In the genomic region with DNA sequence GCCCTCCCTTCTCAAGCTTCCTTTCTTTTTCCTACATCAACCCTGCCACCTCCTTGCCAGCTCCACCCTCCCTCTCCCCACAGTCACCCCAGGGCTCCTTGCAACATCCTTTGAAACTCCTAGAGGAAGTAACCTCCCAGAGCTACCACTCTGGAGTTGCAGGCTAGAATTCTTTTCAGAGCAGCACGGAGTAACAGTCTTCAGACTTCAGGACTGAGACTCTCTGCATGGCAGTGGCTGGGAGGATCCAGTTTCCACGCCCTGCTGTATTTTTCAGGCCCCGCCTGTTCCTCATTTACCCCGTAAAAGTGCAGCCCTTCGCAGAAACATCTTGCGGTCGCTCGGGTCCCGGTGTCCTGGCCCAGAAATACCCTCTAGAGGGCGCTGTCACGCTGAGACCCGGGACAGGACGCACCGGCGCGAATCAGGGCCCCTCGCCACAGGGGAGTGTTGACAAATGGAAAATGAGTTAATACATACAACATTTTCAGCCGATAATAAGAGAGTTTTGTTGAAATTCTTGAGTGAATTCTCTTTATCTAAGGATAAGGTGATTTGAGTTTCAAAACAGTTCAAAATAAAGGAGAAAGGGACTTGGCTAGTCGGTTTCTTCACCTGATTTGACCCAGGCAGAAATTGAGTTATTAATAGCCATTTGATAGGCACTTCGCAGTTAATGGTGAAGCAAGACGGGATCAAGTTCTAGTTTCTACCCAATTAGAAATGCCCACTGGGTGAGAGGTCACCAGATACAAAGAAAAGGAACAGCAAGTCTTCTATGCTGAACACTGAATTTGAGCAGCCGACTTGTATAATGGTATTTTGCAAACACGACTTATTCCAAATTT, we compare ENCODE assay signal across 8 cellular contexts. TPM values are rescaled to one million over a fixed set of nuclear protein-coding genes. Genes with fewer than 3 reads are reported as not detected.
DNase-seq lines count a peak whose midpoint lies in the region; ATAC-seq and TF ChIP-seq lines count a peak whose summit lies in the region.

No MANE protein-coding gene starts in this region.

- H3K4me1 ChIP-seq in Caco-2 (0 out of 2 replicates have a peak, but pooled peaks cover 4% of the 10 kb centered on the region), SJSA1 (replicated peaks) (peaks cover 9% of the 10 kb centered on the region), osteoblast (ENCODE audit: insufficient read depth, low read length) (peaks cover 9% of the 10 kb centered on the region), suprapubic skin (peaks cover 21% of the 10 kb centered on the region)

- H3K27me3 Mint-ChIP-seq in Caco-2 (ENCODE audit: insufficient read depth, unreplicated experiment): peaks cover 6% of the 10 kb centered on the region

- intact Hi-C loops in Caco-2 (cut with micrococcal nuclease; ENCODE audit: unreplicated experiment): loop anchor here (1.0 kb wide), 1 partner anchor 91 kb away; no protein-coding TSS in a partner anchor

- POLR2A ChIA-PET in Caco-2 (lab: Charles Lee): no interaction called here

- CTCF ChIA-PET in Caco-2 (lab: Charles Lee): interaction anchor here (0.6 to 0.7 kb wide), 3 partner anchors 91 to 555 kb away, joined by 3 to 4 read pairs (median 4); a partner anchor contains a TSS

- no peaks in the 10 kb centered on the region for H3K79me2 ChIP-seq in osteoblast (ENCODE audit: insufficient read depth, low read length)

- H3K9me3 ChIP-seq in Caco-2 (no peaks in the 10 kb centered on the region), SJSA1 (replicated peaks) (no peaks in the 10 kb centered on the region), osteoblast (ENCODE audit: low read depth, low read length) (no peaks in the 10 kb centered on the region), suprapubic skin (no peaks in the 10 kb centered on the region)

- H3K36me3 ChIP-seq in Caco-2 (ENCODE audit: control insufficient read depth, insufficient read depth, low read length) (no peaks in the 10 kb centered on the region), SJSA1 (no peaks in the 10 kb centered on the region), osteoblast (ENCODE audit: insufficient read depth, low read length) (no peaks in the 10 kb centered on the region), suprapubic skin (no peaks in the 10 kb centered on the region)

- 9% methylated on average over 22 of the region's 23 CpGs for WGBS in suprapubic skin

- DNase-seq in Caco-2 (peak; percentile 56 to 68), HuH-7.5 (ENCODE audit: low spot score) (peak; percentile 85), SJSA1 (ENCODE audit: low read depth in 1 of 2, low spot score in 2 of 2) (peak; percentile 76 to 86), foreskin melanocyte (peak; percentile 67), osteoblast (ENCODE audit: insufficient read length, low spot score, missing footprints) (peak; percentile 91), suprapubic skin (ENCODE audit: low spot score in 2 of 2) (peak; percentile 88 to 89)
- peak; percentile 70 for DNase-seq in activated gamma-delta T cell treated with anti-CD3 and anti-CD28 coated beads, Interleukin-2, amount 50 U/mL, for 16 hours (ENCODE audit: low read depth)

- H4K20me1 ChIP-seq in osteoblast (ENCODE audit: insufficient read depth, low read length): no peaks in the 10 kb centered on the region

- BruUV-seq in Caco-2 (replicated peaks; lab: Mats Ljungman, UMichigan): no TSS peak

- H3K27me3 ChIP-seq in Caco-2 (replicated peaks; ENCODE audit: control insufficient read depth, insufficient read depth, low read length): no peaks in the 10 kb centered on the region
- H3K27me3 ChIP-seq in SJSA1 (replicated peaks): 0 out of 2 replicates have a peak, but pooled peaks cover 6% of the 10 kb centered on the region
- peaks cover 20% of the 10 kb centered on the region for H3K27me3 ChIP-seq in osteoblast (ENCODE audit: insufficient read depth, low read length)
- peaks cover 6% of the 10 kb centered on the region for H3K27me3 ChIP-seq in suprapubic skin

- H3K4me3 Mint-ChIP-seq in Caco-2 (ENCODE audit: unreplicated experiment): peak overlapping the region; percentile 32

- H3K4me2 ChIP-seq in osteoblast (ENCODE audit: insufficient read depth, low read length): peak overlapping the region; percentile 80

- H3K4me3 ChIP-seq in Caco-2 (ENCODE audit: low read depth, low read length) (no peak overlapping the region), SJSA1 (no peak overlapping the region), osteoblast (ENCODE audit: insufficient read depth, low read length) (peak overlapping the region; percentile 63), suprapubic skin (peak overlapping the region; percentile 27)

- no peaks in the 10 kb centered on the region for H3K36me3 Mint-ChIP-seq in Caco-2 (ENCODE audit: insufficient read depth, unreplicated experiment)

- no peak for TF ChIP-seq EP300 in suprapubic skin (IDR thresholded peaks at IDR 0.05)

- TF ChIP-seq CTCF in Caco-2 (IDR thresholded peaks at IDR 0.05; ENCODE audit: insufficient read depth in 1 of 2, low read depth in 1 of 2, low read length in 1 of 2, severe bottlenecking in 1 of 2, unreplicated experiment in 1 of 2) (peak; percentile 62 to 74), osteoblast (IDR thresholded peaks at IDR 0.05; ENCODE audit: extremely low read depth, low read depth, low read length) (peak; percentile 89), suprapubic skin (IDR thresholded peaks at IDR 0.05) (peak; percentile 60 to 77)

- no peaks in the 10 kb centered on the region for H3K9me3 Mint-ChIP-seq in Caco-2 (ENCODE audit: unreplicated experiment)

- H2AFZ ChIP-seq in osteoblast (ENCODE audit: low read length): peak overlapping the region; percentile 90

- H3K27ac Mint-ChIP-seq in Caco-2 (ENCODE audit: unreplicated experiment): no peak overlapping the region

- H3K4me1 Mint-ChIP-seq in Caco-2 (ENCODE audit: low read depth, unreplicated experiment): no peaks in the 10 kb centered on the region

- H3K27ac ChIP-seq in SJSA1: no peak overlapping the region
- no peak overlapping the region for H3K27ac ChIP-seq in osteoblast (ENCODE audit: low read depth, low read length)
- H3K27ac ChIP-seq in suprapubic skin: peak overlapping the region; percentile 14

- ATAC-seq in GM21447 (IDR thresholded peaks at IDR 0.05; ENCODE audit: unreplicated experiment): peak; percentile 81

- TF ChIP-seq POLR2A in suprapubic skin (IDR thresholded peaks at IDR 0.05): no peak

RNA-seq across cellular contexts. Expression of a gene that starts 18.5 kb away (rescaled TPM):
- total RNA-seq in Caco-2 (2022) (not detected in 2 replicates), osteoblast (not detected in 2 replicates), suprapubic skin (not detected)
- not detected in 2 replicates for total RNA-seq in SJSA1 (2014; rRNA removed; shearing (Covaris generic))

RNA-seq across cellular contexts. Expression of a gene that starts 58.0 kb away (rescaled TPM):
- total RNA-seq in Caco-2 (2022) (12.5 and 14.2 TPM in 2 replicates), osteoblast (111 and 117 TPM in 2 replicates), suprapubic skin (10 to 100 TPM; 25.9 to 71.9 (median 52.5) TPM)
- 19.1 and 19.4 TPM in 2 replicates for total RNA-seq in SJSA1 (2014; rRNA removed; shearing (Covaris generic))

Comparison
In these comparisons a context has a peak if more than half of its experiments do, and no peak if none do; other contexts are left out.
1. H3K4me3 ChIP-seq: peak in osteoblast (single experiment) and suprapubic skin (single experiment); none in Caco-2 (single experiment) and SJSA1 (single experiment).
2. Peak in every context shown above with its lines, with median percentiles within 50 percentile points of each other: DNase-seq and CTCF ChIP-seq.